ENCODE assay signal across 20 cellular contexts in genomic region chr4:140633951-140634350, GRCh38.
DNase-seq lines count a peak whose midpoint lies in the region; ATAC-seq and TF ChIP-seq lines count a peak whose summit lies in the region.
"Had no signal": no experiment of that assay in that cellular context is flagged by ENCODE, and none has a peak within 500 bp of the region (broad histone marks: within the 10 kb centered on the region; RNA-seq: fewer than 3 reads in every experiment).

No MANE protein-coding gene starts in this region.

- H3K9me3 ChIP-seq in Caco-2: peaks cover under 1% of the 10 kb centered on the region
- H3K9me3 ChIP-seq: A549; BLaER1 treated with 17β-estradiol and CSF1 and Interleukin-3, amounts not matched to agents 10 nM and 100 nM had no signal

- no peak for TF ChIP-seq CTCF in Caco-2 (IDR thresholded peaks at IDR 0.05; ENCODE audit: insufficient read depth in 1 of 2, low read depth in 1 of 2, low read length in 1 of 2, severe bottlenecking in 1 of 2, unreplicated experiment in 1 of 2)
- no peak for TF ChIP-seq CTCF in endothelial cell (IDR thresholded peaks at IDR 0.05; ENCODE audit: unreplicated experiment)
- TF ChIP-seq CTCF in brain microvascular endothelial cell (IDR thresholded peaks at IDR 0.05; ENCODE audit: low read depth, low read length, missing control alignments): no peak

- POLR2A ChIA-PET in Caco-2 (lab: Charles Lee): no interaction called here

- ATAC-seq in memory B cell (ENCODE audit: low read depth) (no peak), GM19452 (IDR thresholded peaks at IDR 0.05; ENCODE audit: unreplicated experiment) (no peak)
- no peak for ATAC-seq in stimulated activated memory B cell treated with anti-CD40 and anti-IgM and Interleukin-4, amounts not matched to agents 10 μg/mL and 1 μg/mL and 100 μg/mL, for 72 hours
- ATAC-seq: A549; CD8-positive, alpha-beta T cell had no signal

- BruUV-seq in Caco-2 (replicated peaks; lab: Mats Ljungman, UMichigan): no TSS peak

- DNase-seq in Caco-2: no peak
- no peak for DNase-seq in endothelial cell (ENCODE audit: low spot score)
- DNase-seq in memory B cell (ENCODE audit: low spot score in 2 of 2): no peak
- no peak for DNase-seq in T1000 (lab: John Stamatoyannopoulos, UW)
- no peak for DNase-seq in brain microvascular endothelial cell
- DNase-seq in RPMI8226: no peak
- DNase-seq: AML-193; CD4-positive, alpha-beta T cell; CD8-positive, alpha-beta T cell; DMS 273 treated with DMSO at 0.1 percent for 48 hours; DMS153; DMS79 treated with DMSO at 0.1 percent for 48 hours; GF-D8 had no signal

- H3K4me3 ChIP-seq in Caco-2 (ENCODE audit: low read depth, low read length) (no peak overlapping the region), brain microvascular endothelial cell (ENCODE audit: low read depth, low read length) (no peak overlapping the region)
- H3K4me3 ChIP-seq: A549; BLaER1 treated with 17β-estradiol and CSF1 and Interleukin-3, amounts not matched to agents 10 nM and 100 nM had no signal

- no peak overlapping the region for H3K27ac ChIP-seq in brain microvascular endothelial cell
- H3K27ac ChIP-seq: 22Rv1; A549; BLaER1 treated with 17β-estradiol and CSF1 and Interleukin-3, amounts not matched to agents 10 nM and 100 nM; C4-2B had no signal

- no peaks in the 10 kb centered on the region for H3K27me3 ChIP-seq in Caco-2 (replicated peaks; ENCODE audit: control insufficient read depth, insufficient read depth, low read length)
- no peaks in the 10 kb centered on the region for H3K27me3 ChIP-seq in brain microvascular endothelial cell (replicated peaks)
- H3K27me3 ChIP-seq: BLaER1 treated with 17β-estradiol and CSF1 and Interleukin-3, amounts not matched to agents 10 nM and 100 nM had no signal

- in situ Hi-C loops in brain microvascular endothelial cell (cut with HindIII; ENCODE audit: low pct_ligation_motif_present, low sequenced_read_pairs): no loop called here

- intact Hi-C loops in Caco-2 (cut with micrococcal nuclease; ENCODE audit: unreplicated experiment): no loop called here

- H3K36me3 Mint-ChIP-seq in Caco-2 (ENCODE audit: insufficient read depth, unreplicated experiment) (peaks cover 39% of the 10 kb centered on the region), endothelial cell (ENCODE audit: low read depth, unreplicated experiment) (peaks cover 28% of the 10 kb centered on the region), memory B cell (peaks cover 29% of the 10 kb centered on the region)
- H3K36me3 Mint-ChIP-seq in stimulated activated memory B cell treated with anti-CD40 and anti-IgM and Interleukin-4, amounts not matched to agents 10 μg/mL and 1 μg/mL and 100 μg/mL, for 72 hours: peaks cover 53% of the 10 kb centered on the region
- H3K36me3 Mint-ChIP-seq: CD8-positive, alpha-beta T cell had no signal

- CTCF ChIA-PET in Caco-2 (lab: Charles Lee): no interaction called here

- peaks cover 28% of the 10 kb centered on the region for H3K4me1 Mint-ChIP-seq in Caco-2 (ENCODE audit: low read depth, unreplicated experiment)
- H3K4me1 Mint-ChIP-seq in endothelial cell (ENCODE audit: unreplicated experiment): peaks cover 3% of the 10 kb centered on the region
- no peaks in the 10 kb centered on the region for H3K4me1 Mint-ChIP-seq in memory B cell
- no peaks in the 10 kb centered on the region for H3K4me1 Mint-ChIP-seq in stimulated activated memory B cell treated with anti-CD40 and anti-IgM and Interleukin-4, amounts not matched to agents 10 μg/mL and 1 μg/mL and 100 μg/mL, for 72 hours

- H3K4me3 Mint-ChIP-seq in Caco-2 (ENCODE audit: unreplicated experiment): no peak overlapping the region
- peak overlapping the region; percentile 26 for H3K4me3 Mint-ChIP-seq in endothelial cell (ENCODE audit: unreplicated experiment)
- H3K4me3 Mint-ChIP-seq in memory B cell: no peak overlapping the region
- no peak overlapping the region for H3K4me3 Mint-ChIP-seq in stimulated activated memory B cell treated with anti-CD40 and anti-IgM and Interleukin-4, amounts not matched to agents 10 μg/mL and 1 μg/mL and 100 μg/mL, for 72 hours
- H3K4me3 Mint-ChIP-seq: B cell; CD4-positive, alpha-beta T cell; CD8-positive, alpha-beta T cell had no signal

- H3K27me3 Mint-ChIP-seq in Caco-2 (ENCODE audit: insufficient read depth, unreplicated experiment): no peaks in the 10 kb centered on the region
- no peaks in the 10 kb centered on the region for H3K27me3 Mint-ChIP-seq in endothelial cell (ENCODE audit: unreplicated experiment)
- no peaks in the 10 kb centered on the region for H3K27me3 Mint-ChIP-seq in memory B cell
- H3K27me3 Mint-ChIP-seq in stimulated activated memory B cell treated with anti-CD40 and anti-IgM and Interleukin-4, amounts not matched to agents 10 μg/mL and 1 μg/mL and 100 μg/mL, for 72 hours: no peaks in the 10 kb centered on the region
- H3K27me3 Mint-ChIP-seq: B cell had no signal

- H3K4me1 ChIP-seq in Caco-2: peaks cover 25% of the 10 kb centered on the region
- H3K4me1 ChIP-seq: BLaER1 treated with 17β-estradiol and CSF1 and Interleukin-3, amounts not matched to agents 10 nM and 100 nM had no signal

- no peaks in the 10 kb centered on the region for H3K9me3 Mint-ChIP-seq in Caco-2 (ENCODE audit: unreplicated experiment)
- H3K9me3 Mint-ChIP-seq in endothelial cell (ENCODE audit: unreplicated experiment): no peaks in the 10 kb centered on the region
- H3K9me3 Mint-ChIP-seq in memory B cell: no peaks in the 10 kb centered on the region
- H3K9me3 Mint-ChIP-seq in stimulated activated memory B cell treated with anti-CD40 and anti-IgM and Interleukin-4, amounts not matched to agents 10 μg/mL and 1 μg/mL and 100 μg/mL, for 72 hours: no peaks in the 10 kb centered on the region
- H3K9me3 Mint-ChIP-seq: CD4-positive, alpha-beta T cell; CD8-positive, alpha-beta T cell had no signal

- H3K36me3 ChIP-seq in Caco-2 (ENCODE audit: control insufficient read depth, insufficient read depth, low read length): peaks cover 1% of the 10 kb centered on the region; the same call in 1 of the 2 replicates
- peaks cover 2% of the 10 kb centered on the region for H3K36me3 ChIP-seq in brain microvascular endothelial cell (replicated peaks)

- H3K27ac Mint-ChIP-seq in Caco-2 (ENCODE audit: unreplicated experiment): peak overlapping the region; percentile 82
- peak overlapping the region; percentile 8 for H3K27ac Mint-ChIP-seq in endothelial cell (ENCODE audit: unreplicated experiment)
- H3K27ac Mint-ChIP-seq in memory B cell: peak overlapping the region; percentile 74
- H3K27ac Mint-ChIP-seq in stimulated activated memory B cell treated with anti-CD40 and anti-IgM and Interleukin-4, amounts not matched to agents 10 μg/mL and 1 μg/mL and 100 μg/mL, for 72 hours: peak overlapping the region; percentile 41
- H3K27ac Mint-ChIP-seq: B cell; CD4-positive, alpha-beta T cell; CD8-positive, alpha-beta T cell had no signal

Comparison
In these comparisons a context has a peak if more than half of its experiments do, and no peak if none do; other contexts are left out.
1. H3K27ac Mint-ChIP-seq: peak in every context shown above with its lines; median percentile 82 in Caco-2; 74 in memory B cell; 41 in stimulated activated memory B cell treated with anti-CD40 and anti-IgM and Interleukin-4, amounts not matched to agents 10 μg/mL and 1 μg/mL and 100 μg/mL, for 72 hours; 8 in endothelial cell.